ENCODE assay signal across 10 cellular contexts in genomic region chr19:16886305-16886880, GRCh38. TPM values are rescaled to one million over a fixed set of nuclear protein-coding genes. Genes with fewer than 3 reads are reported as not detected.
DNase-seq lines count a peak whose midpoint lies in the region; ATAC-seq and TF ChIP-seq lines count a peak whose summit lies in the region.
"Had no signal": no experiment of that assay in that cellular context is flagged by ENCODE, and none has a peak within 500 bp of the region (broad histone marks: within the 10 kb centered on the region; RNA-seq: fewer than 3 reads in every experiment).

No MANE protein-coding gene starts in this region.

- no peaks in the 10 kb centered on the region for H3K36me3 ChIP-seq in adipocyte (ENCODE audit: control insufficient read depth, insufficient read depth, low read length, severe bottlenecking)
- no peaks in the 10 kb centered on the region for H3K36me3 ChIP-seq in heart right ventricle
- H3K36me3 ChIP-seq in gastrocnemius medialis = no peaks in the 10 kb centered on the region

- no peak overlapping the region for H3K4me3 ChIP-seq in GM12865 (ENCODE audit: low read depth, low read length)
- peak overlapping the region; percentile 25 for H3K4me3 ChIP-seq in adipocyte (ENCODE audit: low read length)
- H3K4me3 ChIP-seq in heart right ventricle = peak overlapping the region in 5 of 10 donors; percentile 4 to 35 (median 8)
- no peak overlapping the region for H3K4me3 ChIP-seq in gastrocnemius medialis

- H3K9ac ChIP-seq in adipocyte (ENCODE audit: low read length) = no peak overlapping the region

- H3K9me3 ChIP-seq in adipocyte (ENCODE audit: control insufficient read depth, low read length) (peaks cover 12% of the 10 kb centered on the region), heart right ventricle (peaks cover 0 to 25% (median 13%) of the 10 kb centered on the region in 11 donors), gastrocnemius medialis (no peaks in the 10 kb centered on the region)

- H3K27ac ChIP-seq in heart right ventricle (peak overlapping the region; percentile 22 to 90 (median 80)), gastrocnemius medialis (peak overlapping the region in 3 of 4 donors; percentile 72 to 74 (median 73))

- TF ChIP-seq CTCF in GM12865 (IDR thresholded peaks at IDR 0.05; ENCODE audit: insufficient read depth, low read depth, low read length, missing control alignments) = no peak
- TF ChIP-seq CTCF in heart right ventricle (IDR thresholded peaks at IDR 0.05) = no peak
- TF ChIP-seq CTCF in gastrocnemius medialis (IDR thresholded peaks at IDR 0.05 in 4 of 5, conservative IDR thresholded peaks at IDR 0.05 in 1 of 5) = no peak
- TF ChIP-seq CTCF in GM13976 (IDR thresholded peaks at IDR 0.05; ENCODE audit: borderline replicate concordance, control extremely low read depth, extremely low read depth, insufficient read depth, missing control alignments) = no peak

- ATAC-seq in heart right ventricle = peak; percentile 57 to 92 (median 83)
- peak; percentile 68 to 72 for ATAC-seq in gastrocnemius medialis
- no peak for ATAC-seq in HG02571 (IDR thresholded peaks at IDR 0.05; ENCODE audit: unreplicated experiment)
- ATAC-seq: SK-N-SH treated with all-trans-retinoic acid at 6 μM for 48 hours had no signal

- H3K27me3 ChIP-seq in adipocyte (replicated peaks; ENCODE audit: control insufficient read depth, insufficient read depth, low read length) (peaks cover 5% of the 10 kb centered on the region), heart right ventricle (peaks cover 0 to 20% (median 0%) of the 10 kb centered on the region in 7 donors), gastrocnemius medialis (no peaks in the 10 kb centered on the region)

- intact Hi-C loops in heart right ventricle (cut with DNase I) (loop anchor here in 1 of 10 donors (10.0 kb wide), 1 partner anchor 112 kb away; no protein-coding TSS in a partner anchor), gastrocnemius medialis (cut with DNase I; ENCODE audit: low total_unique reads) (no loop called here)

- WGBS in heart right ventricle, 2 donors = 30 to 55% methylated on average over 20 of the region's 20 CpGs

- H3K4me1 ChIP-seq in adipocyte (ENCODE audit: control insufficient read depth, insufficient read depth, low read length) = peaks cover 5% of the 10 kb centered on the region
- peaks cover 2 to 45% (median 39%) of the 10 kb centered on the region in 9 donors for H3K4me1 ChIP-seq in heart right ventricle
- no peaks in the 10 kb centered on the region for H3K4me1 ChIP-seq in gastrocnemius medialis

- in situ Hi-C loops in gastrocnemius medialis (cut with MboI; ENCODE audit: low sequenced_read_pairs in 4 of 4) (no loop called here), GM13976 (cut with MboI; ENCODE audit: low sequenced_read_pairs, unreplicated experiment) (no loop called here)

- TF ChIP-seq POLR2A in gastrocnemius medialis (IDR thresholded peaks at IDR 0.05) = peak in 1 of 2 donors; percentile 21

- DNase-seq in GM12865 (ENCODE audit: low read depth) (peak; percentile 26), adipocyte (ENCODE audit: low read depth) (no peak), heart right ventricle (peak; percentile 66 to 81), gastrocnemius medialis (peak; percentile 33 to 40), T-helper 9 cell (no peak), GM13976 (ENCODE audit: low spot score) (no peak), DMS153 (lab: John Stamatoyannopoulos, UW) (no peak)
- DNase-seq: DMS79 had no signal

RNA-seq across cellular contexts. Expression of gene F2RL3, which starts 2.4 kb away (rescaled TPM):
- total RNA-seq in heart right ventricle = 1 to 10 TPM in 5 of 10 donors, under 1 TPM in 5; 0.13 to 8.3 (median 1.1) TPM
- 1 to 10 TPM; 2.5 to 3.4 TPM for polyA plus RNA-seq in heart right ventricle
- 1 to 10 TPM; 2.2 to 9.4 (median 6.3) TPM for total RNA-seq in gastrocnemius medialis

RNA-seq across cellular contexts. Expression of gene SIN3B, which starts 57.2 kb away (rescaled TPM):
- total RNA-seq in heart right ventricle = 10 to 100 TPM; 22.9 to 30.6 (median 24.8) TPM
- 10 to 100 TPM; 13.9 to 37.7 TPM for polyA plus RNA-seq in heart right ventricle
- 10 to 100 TPM; 11.6 to 15.2 (median 14.3) TPM for total RNA-seq in gastrocnemius medialis

Comparison
In these comparisons a context has a peak if more than half of its experiments do, and no peak if none do; other contexts are left out.
1. DNase-seq: peak in GM12865 (single experiment), heart right ventricle (2 of 2) and gastrocnemius medialis (2 of 2); none in adipocyte (single experiment), T-helper 9 cell (single experiment), GM13976 (single experiment) and DMS153 (single experiment).